19 cellular contexts compared by ENCODE assay signal in genomic region chr15:40697916-40698315, GRCh38. TPM values are rescaled to one million over a fixed set of nuclear protein-coding genes. Genes with fewer than 3 reads are reported as not detected.
DNase-seq lines count a peak whose midpoint lies in the region; ATAC-seq and TF ChIP-seq lines count a peak whose summit lies in the region.
"Had no signal": no experiment of that assay in that cellular context is flagged by ENCODE, and none has a peak within 500 bp of the region (broad histone marks: within the 10 kb centered on the region; RNA-seq: fewer than 3 reads in every experiment).

No MANE protein-coding gene starts in this region.

- intact Hi-C loops in activated CD4-positive, alpha-beta T cell treated with anti-CD3 and anti-CD28 coated beads, Interleukin-2, amount 10 ng/mL, durations not matched to agents 24 days and 14 days (cut with micrococcal nuclease) = loop anchor here (5.0 kb wide), 1 partner anchor 194 kb away; the partner anchor contains the start of gene VPS18
- intact Hi-C loops in natural killer cell (cut with micrococcal nuclease) = no loop called here
- intact Hi-C loops in stomach (cut with DNase I; ENCODE audit: low total_unique reads) = no loop called here

- 88 to 97% (median 96%) methylated on average over 7 of the region's 7 CpGs for WGBS in stomach, 5 donors

- no peaks in the 10 kb centered on the region for H3K9me3 Mint-ChIP-seq in activated CD4-positive, alpha-beta T cell treated with anti-CD3 and anti-CD28 coated beads, Interleukin-2, amount 10 ng/mL, durations not matched to agents 24 days and 14 days
- H3K9me3 Mint-ChIP-seq in activated naive CD8-positive, alpha-beta T cell treated with anti-CD3 and anti-CD28 coated beads, Interleukin-2, amount 10 ng/mL, durations not matched to agents 7 days and 5 days = no peaks in the 10 kb centered on the region
- no peaks in the 10 kb centered on the region for H3K9me3 Mint-ChIP-seq in activated naive CD8-positive, alpha-beta T cell treated with anti-CD3 and anti-CD28 coated beads, Interleukin-2, amount 50 U/mL, for 24 hours
- no peaks in the 10 kb centered on the region for H3K9me3 Mint-ChIP-seq in natural killer cell
- no peaks in the 10 kb centered on the region for H3K9me3 Mint-ChIP-seq in type B pancreatic cell
- H3K9me3 Mint-ChIP-seq: CD8-positive, alpha-beta memory T cell had no signal

- TF ChIP-seq POLR2A in stomach (IDR thresholded peaks at IDR 0.05) = no peak

- H3K27ac ChIP-seq in stomach = no peak overlapping the region
- H3K27ac ChIP-seq: BLaER1, GM23248 had no signal

- peak overlapping the region; percentile 3 for H3K4me3 Mint-ChIP-seq in activated CD4-positive, alpha-beta T cell treated with anti-CD3 and anti-CD28 coated beads, Interleukin-2, amount 10 ng/mL, durations not matched to agents 24 days and 14 days
- peak overlapping the region; percentile 31 for H3K4me3 Mint-ChIP-seq in activated naive CD8-positive, alpha-beta T cell treated with anti-CD3 and anti-CD28 coated beads, Interleukin-2, amount 10 ng/mL, durations not matched to agents 7 days and 5 days
- H3K4me3 Mint-ChIP-seq in activated naive CD8-positive, alpha-beta T cell treated with anti-CD3 and anti-CD28 coated beads, Interleukin-2, amount 50 U/mL, for 24 hours = no peak overlapping the region
- H3K4me3 Mint-ChIP-seq in natural killer cell (peak overlapping the region; percentile 22), type B pancreatic cell (peak overlapping the region; percentile 39)

- ATAC-seq in activated naive CD8-positive, alpha-beta T cell treated with anti-CD3 and anti-CD28 coated beads, Interleukin-2, amount 10 ng/mL, durations not matched to agents 7 days and 5 days (ENCODE audit: low read depth) = no peak
- ATAC-seq in activated naive CD8-positive, alpha-beta T cell treated with anti-CD3 and anti-CD28 coated beads, Interleukin-2, amount 50 U/mL, for 24 hours = no peak
- ATAC-seq in natural killer cell = no peak
- ATAC-seq: K562 had no signal

- peaks cover 49% of the 10 kb centered on the region for H3K36me3 Mint-ChIP-seq in activated CD4-positive, alpha-beta T cell treated with anti-CD3 and anti-CD28 coated beads, Interleukin-2, amount 10 ng/mL, durations not matched to agents 24 days and 14 days (ENCODE audit: low read depth)
- peaks cover 35% of the 10 kb centered on the region for H3K36me3 Mint-ChIP-seq in activated naive CD8-positive, alpha-beta T cell treated with anti-CD3 and anti-CD28 coated beads, Interleukin-2, amount 10 ng/mL, durations not matched to agents 7 days and 5 days
- peaks cover 55% of the 10 kb centered on the region for H3K36me3 Mint-ChIP-seq in activated naive CD8-positive, alpha-beta T cell treated with anti-CD3 and anti-CD28 coated beads, Interleukin-2, amount 50 U/mL, for 24 hours (ENCODE audit: low read depth)
- no peaks in the 10 kb centered on the region for H3K36me3 Mint-ChIP-seq in natural killer cell
- H3K36me3 Mint-ChIP-seq in type B pancreatic cell = peaks cover 8% of the 10 kb centered on the region

- H3K9me3 ChIP-seq in stomach = no peaks in the 10 kb centered on the region
- H3K9me3 ChIP-seq: BLaER1 had no signal

- H3K4me3 ChIP-seq in stomach = no peak overlapping the region
- H3K4me3 ChIP-seq: BLaER1, GM23248, K562 had no signal

- POLR2A ChIA-PET in activated naive CD8-positive, alpha-beta T cell treated with anti-CD3 and anti-CD28 coated beads, Interleukin-2, amount 10 ng/mL, durations not matched to agents 7 days and 5 days (lab: Charles Lee) = no interaction called here

- H3K4me1 Mint-ChIP-seq in activated CD4-positive, alpha-beta T cell treated with anti-CD3 and anti-CD28 coated beads, Interleukin-2, amount 10 ng/mL, durations not matched to agents 24 days and 14 days = peaks cover 40% of the 10 kb centered on the region
- peaks cover 35% of the 10 kb centered on the region for H3K4me1 Mint-ChIP-seq in activated naive CD8-positive, alpha-beta T cell treated with anti-CD3 and anti-CD28 coated beads, Interleukin-2, amount 10 ng/mL, durations not matched to agents 7 days and 5 days
- H3K4me1 Mint-ChIP-seq in activated naive CD8-positive, alpha-beta T cell treated with anti-CD3 and anti-CD28 coated beads, Interleukin-2, amount 50 U/mL, for 24 hours = peaks cover 34% of the 10 kb centered on the region
- H3K4me1 Mint-ChIP-seq in natural killer cell = peaks cover 20 to 22% of the 10 kb centered on the region in 2 donors
- H3K4me1 Mint-ChIP-seq in type B pancreatic cell (ENCODE audit: unreplicated experiment) = peaks cover 18% of the 10 kb centered on the region

- peaks cover 0 to 7% (median under 1%) of the 10 kb centered on the region in 4 donors for H3K36me3 ChIP-seq in stomach

- H3K27ac Mint-ChIP-seq in activated CD4-positive, alpha-beta T cell treated with anti-CD3 and anti-CD28 coated beads, Interleukin-2, amount 10 ng/mL, durations not matched to agents 24 days and 14 days = peak overlapping the region; percentile 12
- peak overlapping the region; percentile 28 for H3K27ac Mint-ChIP-seq in activated naive CD8-positive, alpha-beta T cell treated with anti-CD3 and anti-CD28 coated beads, Interleukin-2, amount 10 ng/mL, durations not matched to agents 7 days and 5 days
- no peak overlapping the region for H3K27ac Mint-ChIP-seq in activated naive CD8-positive, alpha-beta T cell treated with anti-CD3 and anti-CD28 coated beads, Interleukin-2, amount 50 U/mL, for 24 hours
- H3K27ac Mint-ChIP-seq in natural killer cell (no peak overlapping the region), type B pancreatic cell (no peak overlapping the region)

- no peak for TF ChIP-seq EP300 in stomach (IDR thresholded peaks at IDR 0.05)

- DNase-seq in activated CD4-positive, alpha-beta T cell treated with anti-CD3 and anti-CD28 coated beads, Interleukin-2, amount 10 ng/mL, durations not matched to agents 24 days and 14 days = no peak
- DNase-seq in activated CD4-positive, alpha-beta T cell treated with anti-CD3 and anti-CD28 coated beads, Interleukin-2, amount 50 U/mL, for 48 hours = no peak
- DNase-seq in activated naive CD8-positive, alpha-beta T cell treated with anti-CD3 and anti-CD28 coated beads, Interleukin-2, amount 10 ng/mL, durations not matched to agents 7 days and 5 days = no peak
- no peak for DNase-seq in activated naive CD8-positive, alpha-beta T cell treated with anti-CD3 and anti-CD28 coated beads, Interleukin-2, amount 50 U/mL, for 24 hours
- DNase-seq in natural killer cell (no peak), type B pancreatic cell (ENCODE audit: extremely low spot score, unreplicated experiment) (no peak), HT-29 (ENCODE audit: low spot score) (no peak), stomach (no peak)
- DNase-seq: CD8-positive, alpha-beta memory T cell; GF-D8; GM23248; NCI-H1092; NCI-H146; NCI-H2081; NCI-H748 treated with DMSO at 0.1 percent for 48 hours; OCI-M1; RPMI8226 had no signal

- no peaks in the 10 kb centered on the region for H3K27me3 Mint-ChIP-seq in activated CD4-positive, alpha-beta T cell treated with anti-CD3 and anti-CD28 coated beads, Interleukin-2, amount 10 ng/mL, durations not matched to agents 24 days and 14 days
- H3K27me3 Mint-ChIP-seq in activated naive CD8-positive, alpha-beta T cell treated with anti-CD3 and anti-CD28 coated beads, Interleukin-2, amount 10 ng/mL, durations not matched to agents 7 days and 5 days = no peaks in the 10 kb centered on the region
- H3K27me3 Mint-ChIP-seq in activated naive CD8-positive, alpha-beta T cell treated with anti-CD3 and anti-CD28 coated beads, Interleukin-2, amount 50 U/mL, for 24 hours = no peaks in the 10 kb centered on the region
- H3K27me3 Mint-ChIP-seq in natural killer cell (ENCODE audit: low read depth in 2 of 2) (no peaks in the 10 kb centered on the region), type B pancreatic cell (no peaks in the 10 kb centered on the region)
- H3K27me3 Mint-ChIP-seq: CD8-positive, alpha-beta memory T cell had no signal

- no peak for TF ChIP-seq CTCF in natural killer cell (IDR thresholded peaks at IDR 0.05)
- no peak for TF ChIP-seq CTCF in type B pancreatic cell (conservative IDR thresholded peaks at IDR 0.05)
- no peak for TF ChIP-seq CTCF in stomach (IDR thresholded peaks at IDR 0.05)

- H3K4me1 ChIP-seq in stomach = peaks cover 14 to 28% (median 22%) of the 10 kb centered on the region in 4 donors

- H3K27me3 ChIP-seq in stomach = no peaks in the 10 kb centered on the region
- H3K27me3 ChIP-seq: BLaER1 had no signal

RNA-seq across cellular contexts. Expression of gene RAD51, which starts 2.9 kb away (rescaled TPM):
- 67.5 and 70.3 TPM in 2 replicates for total RNA-seq in activated CD4-positive, alpha-beta T cell treated with anti-CD3 and anti-CD28 coated beads, Interleukin-2, amount 10 ng/mL, durations not matched to agents 24 days and 14 days
- total RNA-seq in activated naive CD8-positive, alpha-beta T cell treated with anti-CD3 and anti-CD28 coated beads, Interleukin-2, amount 10 ng/mL, durations not matched to agents 7 days and 5 days = 10 to 100 TPM; 52.4 to 54.5 TPM
- total RNA-seq in natural killer cell = 1 to 10 TPM; 1.2 to 5.0 (median 4.0) TPM
- 15.7 and 20.5 TPM in 2 replicates for total RNA-seq in type B pancreatic cell (ENCODE audit: low replicate concordance)
- 15.7 and 16.1 TPM in 2 replicates for total RNA-seq in HT-29 (2014; rRNA removed; shearing (Covaris generic))
- 1 to 10 TPM in 1 of 5 donors, under 1 TPM in 2, not detected in 2; 0.58 to 3.5 (median 0.87) TPM for total RNA-seq in stomach
- 1 to 10 TPM; 1.6 to 2.7 (median 2.4) TPM for polyA plus RNA-seq in stomach

RNA-seq across cellular contexts. Expression of gene RMDN3, which starts 57.1 kb away (rescaled TPM):
- 36.1 and 38.9 TPM in 2 replicates for total RNA-seq in activated CD4-positive, alpha-beta T cell treated with anti-CD3 and anti-CD28 coated beads, Interleukin-2, amount 10 ng/mL, durations not matched to agents 24 days and 14 days
- total RNA-seq in activated naive CD8-positive, alpha-beta T cell treated with anti-CD3 and anti-CD28 coated beads, Interleukin-2, amount 10 ng/mL, durations not matched to agents 7 days and 5 days = 10 to 100 TPM; 32.5 to 36.4 TPM
- total RNA-seq in natural killer cell (10 to 100 TPM; 52.8 to 82.3 (median 72.0) TPM), type B pancreatic cell (ENCODE audit: low replicate concordance) (30.4 and 32.0 TPM in 2 replicates), stomach (10 to 100 TPM in 4 of 5 donors, not detected in 1; 25.2 to 63.8 (median 48.2) TPM)
- total RNA-seq in HT-29 (2014; rRNA removed; shearing (Covaris generic)) = 33.2 and 35.7 TPM in 2 replicates
- 10 to 100 TPM; 12.6 to 21.2 (median 15.0) TPM for polyA plus RNA-seq in stomach

Comparison
In these comparisons a context has a peak if more than half of its experiments do, and no peak if none do; other contexts are left out.
1. H3K27ac Mint-ChIP-seq: peak in activated CD4-positive, alpha-beta T cell treated with anti-CD3 and anti-CD28 coated beads, Interleukin-2, amount 10 ng/mL, durations not matched to agents 24 days and 14 days (single experiment) and activated naive CD8-positive, alpha-beta T cell treated with anti-CD3 and anti-CD28 coated beads, Interleukin-2, amount 10 ng/mL, durations not matched to agents 7 days and 5 days (single experiment); none in activated naive CD8-positive, alpha-beta T cell treated with anti-CD3 and anti-CD28 coated beads, Interleukin-2, amount 50 U/mL, for 24 hours (single experiment), natural killer cell (0 of 2) and type B pancreatic cell (single experiment).